Comparison of ENCODE assay signal across 11 cellular contexts in the genomic region with DNA sequence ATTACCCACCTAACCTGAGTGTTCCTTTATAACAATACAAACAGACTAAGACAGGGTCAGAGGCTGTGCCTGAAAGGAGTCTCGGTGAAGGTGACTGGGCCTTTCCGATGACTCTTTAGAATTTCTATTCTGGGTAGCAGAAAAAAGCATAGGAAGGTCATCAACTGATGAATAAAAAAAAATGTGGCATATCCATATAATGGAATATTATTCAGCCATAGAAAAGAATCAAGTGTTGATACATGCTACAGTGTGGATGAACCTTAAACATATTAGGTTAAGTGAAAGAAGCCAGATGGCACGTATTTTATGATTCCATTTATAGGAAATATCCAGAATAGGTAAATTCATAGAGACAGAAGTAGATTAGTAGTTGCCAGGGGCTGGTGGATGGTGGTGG.
"Had no signal": no experiment of that assay in that cellular context is flagged by ENCODE, and none has a peak within 500 bp of the region (broad histone marks: within the 10 kb centered on the region; RNA-seq: fewer than 3 reads in every experiment).

No MANE protein-coding gene starts in this region.

- DNase-seq: GM23248, GOT3, H7, H9, HCEC 1CT, HFFc6 had no signal

- H3K4me3 Mint-ChIP-seq: GM23338, H9, HFFc6 had no signal

- H3K9me3 Mint-ChIP-seq: HFFc6 had no signal

- H3K27ac Mint-ChIP-seq: GM23338, H9, HFFc6 had no signal

- H3K9ac ChIP-seq: GM23248 had no signal

- H3K4me1 ChIP-seq: HAP-1 had no signal

- H3K4me2 ChIP-seq: GM23338 had no signal

- H3K9me3 ChIP-seq: HAP-1 had no signal

- FAIRE-seq: H1, H54 had no signal

- H3K27ac ChIP-seq: GM23248 had no signal

- H2AFZ ChIP-seq: GM23248, GM23338 had no signal

- H3K36me3 ChIP-seq: HAP-1 had no signal

- ATAC-seq: GM23338, HCT116 had no signal

- H3K4me3 ChIP-seq: GM23248, GM23338, HAP-1 had no signal
